ENCODE assay signal across 9 cellular contexts in genomic region chr6:43093361-43094289, GRCh38. TPM values are rescaled to one million over a fixed set of nuclear protein-coding genes. Genes with fewer than 3 reads are reported as not detected.
DNase-seq lines count a peak whose midpoint lies in the region; ATAC-seq, FAIRE-seq and TF ChIP-seq lines count a peak whose summit lies in the region.
"Had no signal": no experiment of that assay in that cellular context is flagged by ENCODE, and none has a peak within 500 bp of the region (broad histone marks: within the 10 kb centered on the region; RNA-seq: fewer than 3 reads in every experiment).

No MANE protein-coding gene starts in this region.

- intact Hi-C loops in activated CD4-positive, alpha-beta T cell treated with anti-CD3 and anti-CD28 coated beads for 36 hours (cut with DNase I, micrococcal nuclease): no loop called here
- intact Hi-C loops in left lung (cut with DNase I) (no loop called here), tibial artery (cut with DNase I; ENCODE audit: low total_unique reads) (no loop called here)

- H3K27me3 ChIP-seq in bronchial epithelial cell (ENCODE audit: control insufficient read depth, insufficient read depth, low read length): no peaks in the 10 kb centered on the region
- H3K27me3 ChIP-seq in left lung: no peaks in the 10 kb centered on the region
- H3K27me3 ChIP-seq in tibial artery: no peaks in the 10 kb centered on the region

- H3K27me3 Mint-ChIP-seq in activated CD4-positive, alpha-beta T cell treated with anti-CD3 and anti-CD28 coated beads for 36 hours: no peaks in the 10 kb centered on the region

- no peaks in the 10 kb centered on the region for H3K36me3 ChIP-seq in bronchial epithelial cell (ENCODE audit: control insufficient read depth, insufficient read depth, low read length)
- H3K36me3 ChIP-seq in left lung: no peaks in the 10 kb centered on the region
- no peaks in the 10 kb centered on the region for H3K36me3 ChIP-seq in tibial artery

- ATAC-seq in activated CD4-positive, alpha-beta T cell treated with anti-CD3 and anti-CD28 coated beads for 36 hours: peak; percentile 77
- ATAC-seq in left lung (peak; percentile 28), HG03457 (IDR thresholded peaks at IDR 0.05; ENCODE audit: unreplicated experiment) (no peak)

- H3K9me3 Mint-ChIP-seq in activated CD4-positive, alpha-beta T cell treated with anti-CD3 and anti-CD28 coated beads for 36 hours (ENCODE audit: low read depth): no peaks in the 10 kb centered on the region

- H3K27ac Mint-ChIP-seq in activated CD4-positive, alpha-beta T cell treated with anti-CD3 and anti-CD28 coated beads for 36 hours: no peak overlapping the region

- DNase-seq in activated CD4-positive, alpha-beta T cell treated with anti-CD3 and anti-CD28 coated beads for 36 hours: no peak
- no peak for DNase-seq in activated CD4-positive, alpha-beta T cell treated with anti-CD3 and anti-CD28 coated beads for 48 hours
- DNase-seq in bronchial epithelial cell (ENCODE audit: low read depth) (peak; percentile 58), left lung (no peak), tibial artery (peak in 1 of 2 donors; percentile 49), NCI-H748 (lab: John Stamatoyannopoulos, UW; ENCODE audit: unreplicated experiment) (no peak), T1000 (lab: John Stamatoyannopoulos, UW) (no peak)

- POLR2A ChIA-PET in activated CD4-positive, alpha-beta T cell treated with anti-CD3 and anti-CD28 coated beads for 36 hours (lab: Charles Lee): no interaction called here

- CTCF ChIA-PET in activated CD4-positive, alpha-beta T cell treated with anti-CD3 and anti-CD28 coated beads for 36 hours (lab: Charles Lee): no interaction called here

- peak overlapping the region; percentile 8 for H3K4me3 ChIP-seq in bronchial epithelial cell (ENCODE audit: low read depth, low read length)
- peak overlapping the region in 1 of 2 donors; percentile 21 for H3K4me3 ChIP-seq in left lung
- peak overlapping the region; percentile 38 to 46 for H3K4me3 ChIP-seq in tibial artery

- H3K27ac ChIP-seq in left lung (peak overlapping the region; percentile 34 to 63), tibial artery (peak overlapping the region in 1 of 2 donors; percentile 32)

- no peak for FAIRE-seq in bronchial epithelial cell (lab: Jason Lieb, UNC)
- FAIRE-seq: endometrium had no signal

- H3K4me1 Mint-ChIP-seq in activated CD4-positive, alpha-beta T cell treated with anti-CD3 and anti-CD28 coated beads for 36 hours: peaks cover 21% of the 10 kb centered on the region

- no peaks in the 10 kb centered on the region for H3K36me3 Mint-ChIP-seq in activated CD4-positive, alpha-beta T cell treated with anti-CD3 and anti-CD28 coated beads for 36 hours (ENCODE audit: low read depth)

- H3K9me3 ChIP-seq in left lung: no peaks in the 10 kb centered on the region
- H3K9me3 ChIP-seq in tibial artery: no peaks in the 10 kb centered on the region

- H3K4me3 Mint-ChIP-seq in activated CD4-positive, alpha-beta T cell treated with anti-CD3 and anti-CD28 coated beads for 36 hours: peak overlapping the region; percentile 8

- H3K4me1 ChIP-seq in left lung: peaks cover 27 to 40% of the 10 kb centered on the region in 2 donors
- peaks cover 0 to 16% (median 11%) of the 10 kb centered on the region in 4 donors for H3K4me1 ChIP-seq in tibial artery

- TF ChIP-seq CTCF in bronchial epithelial cell (IDR thresholded peaks at IDR 0.05; ENCODE audit: insufficient read depth, low read length, severe bottlenecking): no peak
- no peak for TF ChIP-seq CTCF in left lung (IDR thresholded peaks at IDR 0.05)
- TF ChIP-seq CTCF in tibial artery (IDR thresholded peaks at IDR 0.05): no peak

RNA-seq across cellular contexts. Expression of gene PTK7, which starts 17.5 kb away (rescaled TPM):
- total RNA-seq in activated CD4-positive, alpha-beta T cell treated with anti-CD3 and anti-CD28 coated beads for 36 hours: 1 to 10 TPM; 4.1 to 4.6 TPM
- total RNA-seq in bronchial epithelial cell: 53.2 and 69.5 TPM in 2 replicates
- 100 to 1,000 TPM in 1 of 2 donors, 10 to 100 TPM in 1; 89.2 to 179 TPM for total RNA-seq in left lung

RNA-seq across cellular contexts. Expression of gene KLC4, which starts 34.2 kb away (rescaled TPM):
- total RNA-seq in activated CD4-positive, alpha-beta T cell treated with anti-CD3 and anti-CD28 coated beads for 36 hours: 10 to 100 TPM in 1 of 2 experiments, 1 to 10 TPM in 1; 10.0 to 10.1 TPM
- total RNA-seq in bronchial epithelial cell (10.4 and 14.5 TPM in 2 replicates), left lung (10 to 100 TPM; 20.2 to 38.8 TPM)

RNA-seq across cellular contexts. Expression of gene MRPL2, which starts 34.4 kb away (rescaled TPM):
- 100 to 1,000 TPM in 1 of 2 experiments, 10 to 100 TPM in 1; 93.9 to 110 TPM for total RNA-seq in activated CD4-positive, alpha-beta T cell treated with anti-CD3 and anti-CD28 coated beads for 36 hours
- 32.8 and 50.3 TPM in 2 replicates for total RNA-seq in bronchial epithelial cell
- total RNA-seq in left lung: 10 to 100 TPM; 35.2 to 43.4 TPM

RNA-seq across cellular contexts. Expression of gene CUL7, which starts 40.0 kb away (rescaled TPM):
- 10 to 100 TPM; 16.3 to 18.0 TPM for total RNA-seq in activated CD4-positive, alpha-beta T cell treated with anti-CD3 and anti-CD28 coated beads for 36 hours
- total RNA-seq in bronchial epithelial cell (16.9 and 20.5 TPM in 2 replicates), left lung (10 to 100 TPM; 22.0 to 28.4 TPM)
